In the genomic region with DNA sequence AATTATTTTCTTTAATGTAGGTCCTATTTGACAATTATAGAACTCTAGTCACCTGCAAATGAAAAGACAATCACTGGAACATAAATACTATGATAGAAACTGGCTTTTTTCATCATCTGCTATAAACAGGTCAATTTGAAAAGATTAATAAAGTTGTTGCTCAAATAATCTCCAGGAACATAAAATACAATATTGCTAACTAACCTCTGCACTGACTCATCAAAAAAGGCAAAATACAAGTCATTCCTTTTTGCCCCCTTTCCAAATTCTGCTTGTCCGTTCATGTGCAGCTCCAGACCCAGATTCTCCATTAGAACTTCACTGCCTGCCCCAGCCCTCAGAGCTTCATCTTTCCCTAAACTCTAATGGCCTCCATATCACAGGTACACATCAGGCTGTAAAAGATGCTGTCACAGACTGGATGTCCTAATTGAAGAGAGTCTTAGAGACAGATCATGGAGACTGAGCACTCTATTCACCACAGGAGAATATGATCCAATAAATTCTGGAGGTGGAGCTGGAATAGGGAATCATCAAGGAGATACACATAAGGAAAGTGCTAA, we compare ENCODE assay signal across 7 cellular contexts.
A peak's percentile ranks its signal among the peaks of the same experiment; 100 is the strongest.
DNase-seq lines count a peak whose midpoint lies in the region; ATAC-seq and TF ChIP-seq lines count a peak whose summit lies in the region.

No MANE protein-coding gene starts in this region.

- H3K9ac ChIP-seq in OCI-LY3 (ENCODE audit: low read length) = peak overlapping the region; percentile 85

- no peaks in the 10 kb centered on the region for H3K27me3 ChIP-seq in OCI-LY3 (ENCODE audit: low read depth, low read length)

- H3K27ac ChIP-seq in OCI-LY3 (ENCODE audit: low read length) = no peak overlapping the region
- H3K27ac ChIP-seq in epithelial cell of prostate = peak overlapping the region; percentile 95

- no peaks in the 10 kb centered on the region for H4K20me1 ChIP-seq in OCI-LY3 (ENCODE audit: insufficient read depth, low read length)

- no peak for TF ChIP-seq CTCF in GM12875 (IDR thresholded peaks at IDR 0.05; ENCODE audit: borderline replicate concordance, insufficient read depth, low read depth, low read length)
- no peak for TF ChIP-seq CTCF in OCI-LY3 (IDR thresholded peaks at IDR 0.05; ENCODE audit: low read depth, low read length)

- H2AFZ ChIP-seq in OCI-LY3 (ENCODE audit: low read depth, low read length) = no peak overlapping the region

- H3K4me2 ChIP-seq in OCI-LY3 (ENCODE audit: low read length) = peak overlapping the region; percentile 78

- H3K36me3 ChIP-seq in OCI-LY3 (replicated peaks; ENCODE audit: low read depth, low read length) = peaks cover 19% of the 10 kb centered on the region

- H3K79me2 ChIP-seq in OCI-LY3 (ENCODE audit: low read length) = peaks cover 23% of the 10 kb centered on the region

- DNase-seq in epithelial cell of prostate (ENCODE audit: low read depth, low spot score) = no peak
- no peak for DNase-seq in skeletal muscle cell (ENCODE audit: low read depth)
- no peak for DNase-seq in stimulated activated naive CD4-positive, alpha-beta T cell (lab: John Stamatoyannopoulos, UW)

- ATAC-seq in HG03521 (IDR thresholded peaks at IDR 0.05; ENCODE audit: unreplicated experiment) = no peak
- ATAC-seq in HG02678 (IDR thresholded peaks at IDR 0.05; ENCODE audit: unreplicated experiment) = no peak

- H3K4me1 ChIP-seq in OCI-LY3 (ENCODE audit: low read length) = peaks cover 11% of the 10 kb centered on the region

- H3K9me3 ChIP-seq in OCI-LY3 (ENCODE audit: insufficient read depth, low read length) = no peaks in the 10 kb centered on the region

- H3K4me3 ChIP-seq in GM12875 (ENCODE audit: low read depth, low read length) (peak overlapping the region; percentile 21), OCI-LY3 (ENCODE audit: low read length) (peak overlapping the region; percentile 98), skeletal muscle cell (ENCODE audit: low read depth, low read length) (peak overlapping the region; percentile 84)

Comparison
In these comparisons a context has a peak if more than half of its experiments do, and no peak if none do; other contexts are left out.
1. H3K4me3 ChIP-seq: peak in every context shown above with its lines; median percentile 98 in OCI-LY3; 84 in skeletal muscle cell; 21 in GM12875.